Comparison of ENCODE assay signal across 11 cellular contexts in genomic region chr13:96338030-96338429, GRCh38.
"Had no signal": no experiment of that assay in that cellular context is flagged by ENCODE, and none has a peak within 500 bp of the region (broad histone marks: within the 10 kb centered on the region; RNA-seq: fewer than 3 reads in every experiment).

No MANE protein-coding gene starts in this region.

- H3K36me3 ChIP-seq: brain microvascular endothelial cell had no signal

- ATAC-seq: activated CD4-positive, CD25-positive, alpha-beta regulatory T cell treated with anti-CD3 and anti-CD28 coated beads, Interleukin-2, amount 50 U/mL, for 24 hours; esophagus mucosa; left lobe of liver had no signal

- H3K27ac ChIP-seq: brain microvascular endothelial cell, coronary artery had no signal

- H3K27me3 ChIP-seq: brain microvascular endothelial cell had no signal

- H3K4me3 ChIP-seq: coronary artery had no signal

- DNase-seq: activated naive CD4-positive, alpha-beta T cell; activated naive CD8-positive, alpha-beta T cell treated with anti-CD3 and anti-CD28 coated beads, Interleukin-2, amount 10 ng/mL, durations not matched to agents 7 days and 5 days; activated T-cell treated with anti-CD3 and anti-CD28 coated beads for 4 hours; brain microvascular endothelial cell; islet precursor cell; stimulated activated CD4-positive, alpha-beta T cell treated with anti-CD3 and anti-CD28 coated beads, Interleukin-12 subunit alpha, Interleukin-12 subunit beta, amount 100 ng/mL, for 4 hours; stimulated activated CD4-positive, alpha-beta T cell treated with anti-CD3 and anti-CD28 coated beads, Interleukin-2, amount 100 ng/mL, for 24 hours had no signal
